Comparison of ENCODE assay signal across 31 cellular contexts in genomic region chr1:187294421-187295201, GRCh38.
"Had no signal": no experiment of that assay in that cellular context is flagged by ENCODE, and none has a peak within 500 bp of the region (broad histone marks: within the 10 kb centered on the region; RNA-seq: fewer than 3 reads in every experiment).

No MANE protein-coding gene starts in this region.

- H3K79me2 ChIP-seq: parathyroid adenoma had no signal

- H3K4me3 ChIP-seq: colonic mucosa, esophagus squamous epithelium, left ventricle myocardium inferior, lung, neural progenitor cell, psoas muscle, sigmoid colon, thoracic aorta, uterus had no signal

- H3K27ac ChIP-seq: colonic mucosa, epithelial cell of prostate, esophagus squamous epithelium, left ventricle myocardium inferior, neural progenitor cell, parathyroid adenoma, psoas muscle, sigmoid colon, thoracic aorta, uterus had no signal

- H3K4me1 ChIP-seq: colonic mucosa, esophagus squamous epithelium, left ventricle myocardium inferior, neural progenitor cell, parathyroid adenoma, psoas muscle, sigmoid colon, uterus had no signal

- H3K27me3 ChIP-seq: colonic mucosa, esophagus squamous epithelium, neural progenitor cell, sigmoid colon, uterus had no signal

- H3K9ac ChIP-seq: neural progenitor cell, parathyroid adenoma had no signal

- H3K9me3 ChIP-seq: colonic mucosa, esophagus squamous epithelium, left ventricle myocardium inferior, psoas muscle, sigmoid colon, thoracic aorta, uterus had no signal

- H2AFZ ChIP-seq: neural progenitor cell, parathyroid adenoma had no signal

- H3K36me3 ChIP-seq: colonic mucosa, esophagus squamous epithelium, left ventricle myocardium inferior, neural progenitor cell, sigmoid colon, thoracic aorta, uterus had no signal

- DNase-seq: activated CD4-positive, alpha-beta memory T cell treated with anti-CD3 and anti-CD28 coated beads, Interleukin-2, amount 10 ng/mL, durations not matched to agents 7 days and 5 days; activated CD4-positive, alpha-beta T cell treated with anti-CD3 and anti-CD28 coated beads for 1 hour; activated CD4-positive, alpha-beta T cell treated with anti-CD3 and anti-CD28 coated beads, Interleukin-2, amount 10 ng/mL, durations not matched to agents 7 days and 5 days; activated CD8-positive, alpha-beta memory T cell treated with anti-CD3 and anti-CD28 coated beads, Interleukin-2, amount 50 U/mL, for 48 hours; activated gamma-delta T cell; activated naive CD4-positive, alpha-beta T cell treated with anti-CD3 and anti-CD28 coated beads, Interleukin-2, amount 10 ng/mL, durations not matched to agents 7 days and 5 days; activated T-cell treated with anti-CD3 and anti-CD28 coated beads, Interleukin-2, amount 50 U/mL, for 24 hours; colonic mucosa; effector CD8-positive, alpha-beta T cell; esophagus squamous epithelium; glutamatergic neuron; left ventricle myocardium inferior; mesendoderm; natural killer cell; occipital lobe; psoas muscle; sigmoid colon; small intestine; stimulated activated CD4-positive, alpha-beta T cell treated with anti-CD3 and anti-CD28 coated beads, Interleukin-4, amount 100 ng/mL, for 24 hours; trophoblast cell; uterus had no signal

- ATAC-seq: natural killer cell; psoas muscle; stimulated activated effector memory CD8-positive, alpha-beta T cell treated with anti-CD3 and anti-CD28 coated beads, Interleukin-12 subunit alpha, Interleukin-12 subunit beta, amount 100 ng/mL, for 72 hours; WTC11 had no signal

- FAIRE-seq: endometrium, frontal cortex, islet of Langerhans, small intestine had no signal

- H3K4me2 ChIP-seq: neural progenitor cell had no signal
